In the genomic region with DNA sequence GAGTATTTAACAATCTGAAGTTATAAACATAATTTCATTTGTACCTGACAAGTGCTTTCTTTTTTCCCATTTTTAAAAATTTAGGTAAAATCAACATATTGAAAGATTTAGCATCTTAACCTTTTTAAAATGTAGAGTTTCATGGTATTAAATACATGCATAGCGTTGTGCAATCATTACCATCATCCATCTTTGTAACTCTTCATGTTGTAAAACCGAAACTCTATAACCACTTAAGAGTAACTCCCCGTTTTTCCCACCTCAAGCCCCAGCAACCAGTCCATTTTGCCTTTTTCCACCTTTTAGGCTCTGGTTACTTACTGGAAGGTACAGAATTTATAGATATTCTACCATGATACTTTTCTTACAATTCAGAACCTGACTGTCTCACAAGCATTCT, we compare ENCODE assay signal across 20 cellular contexts.
DNase-seq lines count a peak whose midpoint lies in the region; ATAC-seq, FAIRE-seq and TF ChIP-seq lines count a peak whose summit lies in the region.
"Had no signal": no experiment of that assay in that cellular context is flagged by ENCODE, and none has a peak within 500 bp of the region (broad histone marks: within the 10 kb centered on the region; RNA-seq: fewer than 3 reads in every experiment).

No MANE protein-coding gene starts in this region.

- H3K27me3 ChIP-seq in HepG2 (ENCODE audit: control insufficient read depth in 1 of 2, insufficient read depth in 2 of 2, low read length in 2 of 2) (no peaks in the 10 kb centered on the region), right lobe of liver (no peaks in the 10 kb centered on the region), OCI-LY3 (ENCODE audit: low read depth, low read length) (no peaks in the 10 kb centered on the region)
- H3K27me3 ChIP-seq: BLaER1 had no signal

- peaks cover 3% of the 10 kb centered on the region for H3K9me3 Mint-ChIP-seq in neural crest cell
- H3K9me3 Mint-ChIP-seq: CD8-positive, alpha-beta T cell; IgD-negative memory B cell had no signal

- ATAC-seq in HepG2 (no peak), right lobe of liver (no peak), HG02884 (IDR thresholded peaks at IDR 0.05; ENCODE audit: unreplicated experiment) (no peak), GM21723 (IDR thresholded peaks at IDR 0.05; ENCODE audit: unreplicated experiment) (no peak), GM18517 (IDR thresholded peaks at IDR 0.05; ENCODE audit: unreplicated experiment) (no peak)
- ATAC-seq: CD8-positive, alpha-beta T cell; GM12878 had no signal

- no peak for FAIRE-seq in HepG2 (lab: Jason Lieb, UNC)
- FAIRE-seq: GM12878 had no signal

- H3K4me2 ChIP-seq in HepG2 (ENCODE audit: low read depth, low read length) (no peak overlapping the region), OCI-LY3 (ENCODE audit: low read length) (peak overlapping the region; percentile 49; the same call in 1 of the 2 replicates)
- H3K4me2 ChIP-seq: BLaER1 had no signal

- H3K4me3 Mint-ChIP-seq in neural crest cell = no peak overlapping the region
- H3K4me3 Mint-ChIP-seq: CD14-positive monocyte; CD8-positive, alpha-beta T cell; H9; IgD-negative memory B cell had no signal

- TF ChIP-seq CTCF in HepG2 (CRISPR knock-in tag; IDR thresholded peaks at IDR 0.05) (no peak), right lobe of liver (IDR thresholded peaks at IDR 0.05) (no peak), OCI-LY3 (IDR thresholded peaks at IDR 0.05; ENCODE audit: low read depth, low read length) (no peak), neural crest cell (conservative IDR thresholded peaks at IDR 0.05) (no peak)

- CTCF ChIA-PET in HepG2 (lab: Yijun Ruan, JAX; ENCODE audit: low intra/inter-chr PET ratio, low total read pairs) = no interaction called here

- H3K36me3 ChIP-seq in HepG2 (replicated peaks in 1 of 2; ENCODE audit: control insufficient read depth in 1 of 2, insufficient read depth in 2 of 2, low read length in 2 of 2) (no peaks in the 10 kb centered on the region), right lobe of liver (no peaks in the 10 kb centered on the region), OCI-LY3 (replicated peaks; ENCODE audit: low read depth, low read length) (no peaks in the 10 kb centered on the region)
- H3K36me3 ChIP-seq: BLaER1 had no signal

- H3K4me1 Mint-ChIP-seq in neural crest cell = peaks cover 3% of the 10 kb centered on the region
- H3K4me1 Mint-ChIP-seq: CD14-positive monocyte, H9, IgD-negative memory B cell had no signal

- H2AFZ ChIP-seq in HepG2 (ENCODE audit: low read length) = no peak overlapping the region
- H2AFZ ChIP-seq in OCI-LY3 (ENCODE audit: low read depth, low read length) = peak overlapping the region; percentile 67; the same call in 1 of the 2 replicates

- DNase-seq in HepG2 (ENCODE audit: low spot score) (no peak), right lobe of liver (no peak), neural crest cell (ENCODE audit: low read depth, low spot score) (no peak), NCI-H2029 (lab: John Stamatoyannopoulos, UW) (no peak)
- DNase-seq: 8988T; Calu3; CD8-positive, alpha-beta T cell; DMS79 treated with DMSO at 0.1 percent for 48 hours; GOT3; H9; KG1 had no signal

- no peak for TF ChIP-seq RAD21 in HepG2 (CRISPR knock-in tag; IDR thresholded peaks at IDR 0.05)

- H3K27ac ChIP-seq in HepG2 (ENCODE audit: extremely low read length, insufficient read depth, low read length) (no peak overlapping the region), right lobe of liver (no peak overlapping the region), OCI-LY3 (ENCODE audit: low read length) (no peak overlapping the region)
- H3K27ac ChIP-seq: BLaER1, HL-60 had no signal

- no TSS peak for BruUV-seq in HepG2 (replicated peaks; lab: Mats Ljungman, UMichigan)

- no peak overlapping the region for H3K9ac ChIP-seq in HepG2 (ENCODE audit: insufficient read depth, low read depth, low read length)
- no peak overlapping the region for H3K9ac ChIP-seq in OCI-LY3 (ENCODE audit: low read length)
- H3K9ac ChIP-seq: BLaER1 had no signal

- H3K4me1 ChIP-seq in HepG2 (ENCODE audit: insufficient read depth, low read length) = no peaks in the 10 kb centered on the region
- H3K4me1 ChIP-seq in right lobe of liver = no peaks in the 10 kb centered on the region
- peaks cover 6% of the 10 kb centered on the region; the same call in 1 of the 2 replicates for H3K4me1 ChIP-seq in OCI-LY3 (ENCODE audit: low read length)

- H3K9me3 ChIP-seq in HepG2 (ENCODE audit: low read length) = no peaks in the 10 kb centered on the region
- H3K9me3 ChIP-seq in right lobe of liver = no peaks in the 10 kb centered on the region
- no peaks in the 10 kb centered on the region for H3K9me3 ChIP-seq in OCI-LY3 (ENCODE audit: insufficient read depth, low read length)
- H3K9me3 ChIP-seq: BLaER1 had no signal

- TF ChIP-seq POLR2A in HepG2 (IDR thresholded peaks at IDR 0.05; ENCODE audit: insufficient read depth in 1 of 2, low read depth in 2 of 2, low read length in 2 of 2) (no peak), right lobe of liver (IDR thresholded peaks at IDR 0.05) (no peak)

- no peaks in the 10 kb centered on the region for H3K36me3 Mint-ChIP-seq in neural crest cell (ENCODE audit: low read depth)
- H3K36me3 Mint-ChIP-seq: CD14-positive monocyte; CD8-positive, alpha-beta T cell; IgD-negative memory B cell had no signal

- H3K27ac Mint-ChIP-seq in neural crest cell (ENCODE audit: unreplicated experiment) = peak overlapping the region; percentile 5
- H3K27ac Mint-ChIP-seq: CD14-positive monocyte; CD8-positive, alpha-beta T cell; H9; IgD-negative memory B cell had no signal

- H3K79me2 ChIP-seq in HepG2 (ENCODE audit: insufficient read depth, low read length) (no peaks in the 10 kb centered on the region), OCI-LY3 (ENCODE audit: low read length) (no peaks in the 10 kb centered on the region)

- TF ChIP-seq EP300 in HepG2 (IDR thresholded peaks at IDR 0.05; ENCODE audit: low read depth in 2 of 2, low read length in 2 of 2) (no peak), HepG2 (CRISPR knock-in tag; IDR thresholded peaks at IDR 0.05; ENCODE audit: borderline replicate concordance) (no peak)

- WGBS in HepG2 (ENCODE audit: low lambda C conversion rate) = 3% methylated on average over 3 of the region's 3 CpGs
- 57% methylated on average over 3 of the region's 3 CpGs for WGBS in right lobe of liver (ENCODE audit: insufficient coverage, low coverage, low lambda C conversion rate, missing lambda C conversion rate)

- H3K27me3 Mint-ChIP-seq in neural crest cell (ENCODE audit: low read depth) = no peaks in the 10 kb centered on the region
- H3K27me3 Mint-ChIP-seq: IgD-negative memory B cell had no signal

- in situ Hi-C loops in HepG2 (cut with HindIII; ENCODE audit: extremely low pct_ligation_motif_present, low pct_unique_long_range_greater_than_20kb) = no loop called here

- intact Hi-C loops in HepG2 (cut with micrococcal nuclease; ENCODE audit: unreplicated experiment) (no loop called here), right lobe of liver (cut with DNase I) (no loop called here)

- H4K20me1 ChIP-seq in HepG2 (ENCODE audit: insufficient read depth, low read length) (no peaks in the 10 kb centered on the region), OCI-LY3 (ENCODE audit: insufficient read depth, low read length) (no peaks in the 10 kb centered on the region)
- H4K20me1 ChIP-seq: BLaER1 had no signal

- POLR2A ChIA-PET in HepG2 (lab: Yijun Ruan, JAX) = no interaction called here

- H3K4me3 ChIP-seq in HepG2 (replicated peaks in 1 of 3; ENCODE audit: insufficient read depth in 1 of 3, low read depth in 2 of 3, low read length in 3 of 3) (no peak overlapping the region), right lobe of liver (no peak overlapping the region), OCI-LY3 (ENCODE audit: low read length) (peak overlapping the region; percentile 40)
- H3K4me3 ChIP-seq: BLaER1, GM12878 had no signal

TF ChIP-seq in HepG2, 621 proteins besides CTCF, POLR2A, EP300 and RAD21:
- TF ChIP-seq, protein P1, sequence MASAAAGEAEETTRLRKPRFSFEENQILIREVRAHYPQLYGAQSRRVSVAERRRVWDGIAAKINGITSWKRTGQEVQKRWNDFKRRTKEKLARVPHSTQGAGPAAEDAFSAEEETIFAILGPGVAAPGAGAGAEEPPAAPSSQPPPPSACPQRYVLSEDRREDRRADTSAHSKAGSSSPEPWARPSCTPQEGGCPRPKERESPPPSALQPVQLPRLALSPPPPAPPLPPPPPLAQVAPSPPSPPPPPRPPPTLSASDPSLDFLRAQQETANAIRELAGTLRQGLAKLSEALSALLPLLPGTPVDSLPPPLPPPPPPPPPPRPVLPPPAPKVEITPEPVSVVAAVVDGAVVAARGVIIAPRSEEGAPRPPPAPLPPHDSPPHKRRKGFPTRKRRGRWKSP (CRISPR knock-in tag; IDR thresholded peaks at IDR 0.05) = no peak
- TF ChIP-seq ZMYM2 (CRISPR knock-in tag; IDR thresholded peaks at IDR 0.05) (no peak), DNMT1 (CRISPR knock-in tag; IDR thresholded peaks at IDR 0.05) (no peak), CEBPB (IDR thresholded peaks at IDR 0.05; ENCODE audit: borderline replicate concordance, low read depth, low read length) (peak; percentile 51; the same call in 1 of the 2 replicates)
